Comparison of ENCODE assay signal across 8 cellular contexts in genomic region chr4:17614416-17615299, GRCh38. TPM values are rescaled to one million over a fixed set of nuclear protein-coding genes. Genes with fewer than 3 reads are reported as not detected.
DNase-seq lines count a peak whose midpoint lies in the region; ATAC-seq and TF ChIP-seq lines count a peak whose summit lies in the region.

TSS of gene MED28 (plus strand) at chr4:17614641. CDS start at chr4:17614655, 14 bp downstream.

- no peaks in the 10 kb centered on the region for H3K9me3 ChIP-seq in NT2/D1 (ENCODE audit: insufficient read depth, low read length)
- no peaks in the 10 kb centered on the region for H3K9me3 ChIP-seq in endodermal cell (ENCODE audit: control insufficient read depth, low read length)

- DNase-seq in COR-L47 (lab: John Stamatoyannopoulos, UW) = peak; percentile 94
- peak; percentile 88 for DNase-seq in HT1080 (ENCODE audit: low read depth)
- peak; percentile 93 for DNase-seq in NT2/D1 (ENCODE audit: low read depth, low spot score)
- peak; percentile 98 for DNase-seq in activated CD8-positive, alpha-beta memory T cell treated with anti-CD3 and anti-CD28 coated beads, Interleukin-2, amount 10 ng/mL, durations not matched to agents 7 days and 5 days
- DNase-seq in endodermal cell = peak; percentile 98
- DNase-seq in mesenteric fat pad (ENCODE audit: low spot score) = peak; percentile 98
- peak; percentile 89 for DNase-seq in stimulated activated CD8-positive, alpha-beta memory T cell treated with anti-CD3 and anti-CD28 coated beads, Interleukin-15, amount 100 ng/mL, for 24 hours (ENCODE audit: low read depth)

- peak within 1 kb of the TSS; percentile 95 for H3K4me3 Mint-ChIP-seq in activated CD8-positive, alpha-beta memory T cell treated with anti-CD3 and anti-CD28 coated beads, Interleukin-2, amount 10 ng/mL, durations not matched to agents 7 days and 5 days
- peak within 1 kb of the TSS; percentile 97 for H3K4me3 Mint-ChIP-seq in endodermal cell

- H3K9ac ChIP-seq in NT2/D1 (ENCODE audit: insufficient read length, low read depth) = peak within 1 kb of the TSS; percentile 95
- H3K9ac ChIP-seq in endodermal cell (ENCODE audit: extremely low read depth, low read length, poor library complexity, severe bottlenecking) = peak within 1 kb of the TSS; percentile 94

- no peaks in the 10 kb centered on the region for H3K9me3 Mint-ChIP-seq in activated CD8-positive, alpha-beta memory T cell treated with anti-CD3 and anti-CD28 coated beads, Interleukin-2, amount 10 ng/mL, durations not matched to agents 7 days and 5 days (ENCODE audit: low read depth)
- H3K9me3 Mint-ChIP-seq in endodermal cell = no peaks in the 10 kb centered on the region

- H3K4me1 ChIP-seq in NT2/D1 (ENCODE audit: insufficient read depth, insufficient read length) = no peaks in the 10 kb centered on the region
- no peaks in the 10 kb centered on the region for H3K4me1 ChIP-seq in endodermal cell (ENCODE audit: control insufficient read depth, insufficient read depth, low read length)

- peak; percentile 88 for ATAC-seq in GM21360 (IDR thresholded peaks at IDR 0.05; ENCODE audit: unreplicated experiment)
- ATAC-seq in activated CD8-positive, alpha-beta memory T cell treated with anti-CD3 and anti-CD28 coated beads, Interleukin-2, amount 10 ng/mL, durations not matched to agents 7 days and 5 days = peak; percentile 92

- H3K4me1 Mint-ChIP-seq in activated CD8-positive, alpha-beta memory T cell treated with anti-CD3 and anti-CD28 coated beads, Interleukin-2, amount 10 ng/mL, durations not matched to agents 7 days and 5 days = peaks cover 45% of the 10 kb centered on the region
- peaks cover 12% of the 10 kb centered on the region for H3K4me1 Mint-ChIP-seq in endodermal cell

- H3K27me3 ChIP-seq in NT2/D1 (ENCODE audit: insufficient read depth, insufficient read length) = no peaks in the 10 kb centered on the region
- H3K27me3 ChIP-seq in endodermal cell (ENCODE audit: control insufficient read depth, insufficient read depth, low read length, poor library complexity, severe bottlenecking) = no peaks in the 10 kb centered on the region

- TF ChIP-seq CTCF in endodermal cell (conservative IDR thresholded peaks at IDR 0.05) = peak; percentile 40

- H3K4me3 ChIP-seq in NT2/D1 (ENCODE audit: insufficient read length, low read depth) = peak within 1 kb of the TSS; percentile 93
- peak within 1 kb of the TSS; percentile 99 for H3K4me3 ChIP-seq in endodermal cell (ENCODE audit: low read length)

- peak within 1 kb of the TSS; percentile 96 for H3K27ac Mint-ChIP-seq in activated CD8-positive, alpha-beta memory T cell treated with anti-CD3 and anti-CD28 coated beads, Interleukin-2, amount 10 ng/mL, durations not matched to agents 7 days and 5 days
- H3K27ac Mint-ChIP-seq in endodermal cell = peak within 1 kb of the TSS; percentile 99

- peaks cover 15% of the 10 kb centered on the region for H3K36me3 Mint-ChIP-seq in activated CD8-positive, alpha-beta memory T cell treated with anti-CD3 and anti-CD28 coated beads, Interleukin-2, amount 10 ng/mL, durations not matched to agents 7 days and 5 days
- peaks cover 24% of the 10 kb centered on the region for H3K36me3 Mint-ChIP-seq in endodermal cell (ENCODE audit: low read depth)

- no peaks in the 10 kb centered on the region for H3K27me3 Mint-ChIP-seq in activated CD8-positive, alpha-beta memory T cell treated with anti-CD3 and anti-CD28 coated beads, Interleukin-2, amount 10 ng/mL, durations not matched to agents 7 days and 5 days
- H3K27me3 Mint-ChIP-seq in endodermal cell (ENCODE audit: insufficient read depth) = no peaks in the 10 kb centered on the region

- H3K27ac ChIP-seq in endodermal cell (ENCODE audit: low read depth, low read length) = no peak within 1 kb of the TSS

- WGBS in endodermal cell (ENCODE audit: insufficient coverage in 1 of 2, insufficient read length in 1 of 2), 2 experiments = 0 to 1% methylated on average over 32 to 46 of the region's 46 CpGs

- peaks cover 40% of the 10 kb centered on the region for H3K36me3 ChIP-seq in NT2/D1 (ENCODE audit: insufficient read depth, insufficient read length, low read length)
- H3K36me3 ChIP-seq in endodermal cell (ENCODE audit: control insufficient read depth, insufficient read depth, low read length) = peaks cover 17% of the 10 kb centered on the region

- CTCF ChIA-PET in activated CD8-positive, alpha-beta memory T cell treated with anti-CD3 and anti-CD28 coated beads, Interleukin-2, amount 10 ng/mL, durations not matched to agents 7 days and 5 days (lab: Charles Lee) = interaction anchor here (1.1 to 2.3 kb wide), 5 partner anchors 18 to 202 kb away, joined by 3 to 13 read pairs (median 4); partner anchors contain the start of gene DCAF16

RNA-seq across cellular contexts. Expression of gene MED28, which starts in this region (rescaled TPM):
- 8.6 and 29.2 TPM in 2 replicates for total RNA-seq in HT1080 (2014; rRNA removed; shearing (Covaris generic))
- polyA plus RNA-seq in HT1080 (2015; cell fraction: cytosol; rRNA removed) = 11.9 and 19.4 TPM in 2 replicates
- 18.7 and 20.0 TPM in 2 replicates for polyA plus RNA-seq in HT1080 (2015; cell fraction: nucleus; rRNA removed)
- 10 to 100 TPM; 53.4 to 56.3 TPM for total RNA-seq in activated CD8-positive, alpha-beta memory T cell treated with anti-CD3 and anti-CD28 coated beads, Interleukin-2, amount 10 ng/mL, durations not matched to agents 7 days and 5 days
- total RNA-seq in endodermal cell = 100 to 1,000 TPM in 1 of 2 donors, 10 to 100 TPM in 1; 94.5 to 107 TPM
- polyA plus RNA-seq in endodermal cell (2013, experiment 1 of 2) = 73.8 TPM
- polyA plus RNA-seq in endodermal cell (2013, experiment 2 of 2) = 61.5 TPM
- total RNA-seq in mesenteric fat pad = 30.7 TPM
